Comparison of ENCODE assay signal across 9 cellular contexts in genomic region chrX:110180176-110180927, GRCh38.
DNase-seq lines count a peak whose midpoint lies in the region; ATAC-seq and TF ChIP-seq lines count a peak whose summit lies in the region.
"Had no signal": no experiment of that assay in that cellular context is flagged by ENCODE, and none has a peak within 500 bp of the region (broad histone marks: within the 10 kb centered on the region; RNA-seq: fewer than 3 reads in every experiment).

No MANE protein-coding gene starts in this region.

- H3K9me3 Mint-ChIP-seq in MCF 10A (ENCODE audit: unreplicated experiment) = peaks cover 5% of the 10 kb centered on the region

- CTCF ChIA-PET in MCF 10A (lab: Yijun Ruan, JAX) = interaction anchor here (0.5 to 2.1 kb wide), 11 partner anchors 12 to 232 kb away, joined by 3 to 11 read pairs (median 3); no protein-coding TSS in a partner anchor

- H3K27me3 ChIP-seq in breast epithelium (peaks cover 0 to 81% of the 10 kb centered on the region in 2 donors), vagina (no peaks in the 10 kb centered on the region)

- H3K27ac ChIP-seq in breast epithelium (peak overlapping the region in 1 of 2 donors; percentile 5), vagina (peak overlapping the region; percentile 18)

- DNase-seq in MCF 10A (ENCODE audit: unreplicated experiment) = peak; percentile 75
- DNase-seq in breast epithelium (ENCODE audit: low spot score in 2 of 2) = no peak
- peak; percentile 29 for DNase-seq in HT-29 (ENCODE audit: low spot score)
- peak; percentile 38 for DNase-seq in fibroblast of the conjunctiva (ENCODE audit: low read depth)
- peak in 1 of 2 donors; percentile 85 for DNase-seq in vagina (ENCODE audit: extremely low spot score in 2 of 2)
- DNase-seq in T-helper 9 cell = no peak
- no peak for DNase-seq in DMS79 (lab: John Stamatoyannopoulos, UW)
- DNase-seq: activated CD4-positive, CD25-positive, alpha-beta regulatory T cell treated with anti-CD3 and anti-CD28 coated beads, Interleukin-2, amount 50 U/mL, for 72 hours had no signal

- H3K4me1 ChIP-seq in breast epithelium = no peaks in the 10 kb centered on the region
- peaks cover 11% of the 10 kb centered on the region for H3K4me1 ChIP-seq in vagina

- POLR2A ChIA-PET in MCF 10A (lab: Yijun Ruan, JAX) = interaction anchor here (0.6 to 1.4 kb wide), 10 partner anchors 9 to 765 kb away, joined by 3 to 7 read pairs (median 3); no protein-coding TSS in a partner anchor

- peaks cover 51% of the 10 kb centered on the region for H3K36me3 Mint-ChIP-seq in MCF 10A (ENCODE audit: insufficient read depth, unreplicated experiment)

- TF ChIP-seq CTCF in MCF 10A (IDR thresholded peaks at IDR 0.05; ENCODE audit: unreplicated experiment) = no peak
- no peak for TF ChIP-seq CTCF in breast epithelium (IDR thresholded peaks at IDR 0.05)
- TF ChIP-seq CTCF in vagina (IDR thresholded peaks at IDR 0.05) = no peak

- intact Hi-C loops in MCF 10A (cut with micrococcal nuclease) (loop anchor here (1.0 kb wide), 2 partner anchors 12 to 137 kb away; no protein-coding TSS in a partner anchor), breast epithelium (cut with DNase I; ENCODE audit: low total_unique reads) (no loop called here), vagina (cut with DNase I) (no loop called here)

- no peak overlapping the region for H3K4me3 Mint-ChIP-seq in MCF 10A (ENCODE audit: unreplicated experiment)

- H3K36me3 ChIP-seq in breast epithelium (no peaks in the 10 kb centered on the region), vagina (no peaks in the 10 kb centered on the region)

- BruUV-seq in MCF 10A (replicated peaks; lab: Mats Ljungman, UMichigan) = no TSS peak

- H3K4me3 ChIP-seq in breast epithelium = no peak overlapping the region
- H3K4me3 ChIP-seq in vagina = no peak overlapping the region

- peak overlapping the region; percentile 47 for H3K27ac Mint-ChIP-seq in MCF 10A (ENCODE audit: low read depth, unreplicated experiment)

- peaks cover 37% of the 10 kb centered on the region for H3K4me1 Mint-ChIP-seq in MCF 10A (ENCODE audit: insufficient read depth, unreplicated experiment)

- H3K9me3 ChIP-seq in breast epithelium = no peaks in the 10 kb centered on the region
- no peaks in the 10 kb centered on the region for H3K9me3 ChIP-seq in vagina

- no peak for ATAC-seq in HG03520 (IDR thresholded peaks at IDR 0.05; ENCODE audit: unreplicated experiment)

- peaks cover 78% of the 10 kb centered on the region for H3K27me3 Mint-ChIP-seq in MCF 10A (ENCODE audit: insufficient read depth, unreplicated experiment)

- no peak for TF ChIP-seq POLR2A in breast epithelium (IDR thresholded peaks at IDR 0.05)
- no peak for TF ChIP-seq POLR2A in vagina (IDR thresholded peaks at IDR 0.05)

Comparison
In these comparisons a context has a peak if more than half of its experiments do, and no peak if none do; other contexts are left out.
1. DNase-seq: peak in MCF 10A (single experiment), HT-29 (single experiment) and fibroblast of the conjunctiva (single experiment); none in breast epithelium (0 of 2), T-helper 9 cell (single experiment) and DMS79 (single experiment).